8 cellular contexts compared by ENCODE assay signal in the genomic region with DNA sequence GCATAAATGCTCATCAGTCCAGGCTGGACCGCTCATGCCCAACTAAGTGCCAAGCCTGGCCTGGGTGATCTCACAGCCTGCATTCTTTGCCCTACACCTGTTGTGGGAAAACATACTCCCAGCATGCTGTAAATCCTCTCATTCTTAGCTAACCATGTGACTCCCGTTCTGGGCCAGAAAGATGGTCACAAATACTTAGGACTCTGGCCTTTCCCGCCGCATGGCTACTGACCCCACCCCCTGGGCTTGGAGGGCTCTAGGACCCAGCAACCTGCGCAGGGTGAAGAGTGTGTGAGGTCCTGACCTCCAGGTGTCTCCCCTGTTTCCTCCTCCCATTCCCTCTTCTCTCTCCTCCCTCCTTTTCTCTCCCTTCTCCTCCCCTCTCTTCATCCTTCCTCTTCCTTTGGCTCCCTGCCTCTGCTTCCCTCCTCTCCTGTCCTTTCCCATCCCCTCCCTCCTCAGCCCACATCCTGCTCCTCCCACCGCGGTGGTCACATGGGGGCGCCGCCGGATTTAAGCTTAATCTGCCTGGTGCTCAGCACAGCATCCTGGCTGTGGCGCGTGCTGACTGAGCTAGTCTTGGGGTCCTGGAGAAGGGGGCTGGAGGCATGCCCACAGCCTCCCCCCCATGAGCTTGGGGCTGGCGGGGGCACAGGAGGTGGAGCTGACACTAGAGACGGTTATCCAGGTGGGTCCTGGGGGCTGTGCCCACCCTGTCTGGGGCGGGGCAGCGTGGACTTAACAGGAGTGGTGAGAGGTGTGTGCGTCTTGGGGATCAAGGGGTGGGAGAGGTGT. TPM values are rescaled to one million over a fixed set of nuclear protein-coding genes. Genes with fewer than 3 reads are reported as not detected.
DNase-seq lines count a peak whose midpoint lies in the region; ATAC-seq and TF ChIP-seq lines count a peak whose summit lies in the region.

A gene with protein sequence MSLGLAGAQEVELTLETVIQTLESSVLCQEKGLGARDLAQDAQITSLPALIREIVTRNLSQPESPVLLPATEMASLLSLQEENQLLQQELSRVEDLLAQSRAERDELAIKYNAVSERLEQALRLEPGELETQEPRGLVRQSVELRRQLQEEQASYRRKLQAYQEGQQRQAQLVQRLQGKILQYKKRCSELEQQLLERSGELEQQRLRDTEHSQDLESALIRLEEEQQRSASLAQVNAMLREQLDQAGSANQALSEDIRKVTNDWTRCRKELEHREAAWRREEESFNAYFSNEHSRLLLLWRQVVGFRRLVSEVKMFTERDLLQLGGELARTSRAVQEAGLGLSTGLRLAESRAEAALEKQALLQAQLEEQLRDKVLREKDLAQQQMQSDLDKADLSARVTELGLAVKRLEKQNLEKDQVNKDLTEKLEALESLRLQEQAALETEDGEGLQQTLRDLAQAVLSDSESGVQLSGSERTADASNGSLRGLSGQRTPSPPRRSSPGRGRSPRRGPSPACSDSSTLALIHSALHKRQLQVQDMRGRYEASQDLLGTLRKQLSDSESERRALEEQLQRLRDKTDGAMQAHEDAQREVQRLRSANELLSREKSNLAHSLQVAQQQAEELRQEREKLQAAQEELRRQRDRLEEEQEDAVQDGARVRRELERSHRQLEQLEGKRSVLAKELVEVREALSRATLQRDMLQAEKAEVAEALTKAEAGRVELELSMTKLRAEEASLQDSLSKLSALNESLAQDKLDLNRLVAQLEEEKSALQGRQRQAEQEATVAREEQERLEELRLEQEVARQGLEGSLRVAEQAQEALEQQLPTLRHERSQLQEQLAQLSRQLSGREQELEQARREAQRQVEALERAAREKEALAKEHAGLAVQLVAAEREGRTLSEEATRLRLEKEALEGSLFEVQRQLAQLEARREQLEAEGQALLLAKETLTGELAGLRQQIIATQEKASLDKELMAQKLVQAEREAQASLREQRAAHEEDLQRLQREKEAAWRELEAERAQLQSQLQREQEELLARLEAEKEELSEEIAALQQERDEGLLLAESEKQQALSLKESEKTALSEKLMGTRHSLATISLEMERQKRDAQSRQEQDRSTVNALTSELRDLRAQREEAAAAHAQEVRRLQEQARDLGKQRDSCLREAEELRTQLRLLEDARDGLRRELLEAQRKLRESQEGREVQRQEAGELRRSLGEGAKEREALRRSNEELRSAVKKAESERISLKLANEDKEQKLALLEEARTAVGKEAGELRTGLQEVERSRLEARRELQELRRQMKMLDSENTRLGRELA (N-terminal part only) (plus strand): TSS at position 541 of the 795 bp plus-strand sequence. CDS start 88 bp downstream, at position 629.

- peak within 1 kb of the TSS; percentile 6 for H2AFZ ChIP-seq in mammary epithelial cell (ENCODE audit: low read depth, low read length)

- POLR2A ChIA-PET in activated CD4-positive, alpha-beta T cell treated with anti-CD3 and anti-CD28 coated beads for 36 hours (lab: Charles Lee), result no interaction called here

- DNase-seq in activated CD4-positive, alpha-beta T cell treated with anti-CD3 and anti-CD28 coated beads for 36 hours, result peak; percentile 76
- DNase-seq in activated CD4-positive, alpha-beta T cell treated with anti-CD3 and anti-CD28 coated beads, Interleukin-2, amount 50 U/mL, for 4 hours, result no peak
- DNase-seq in RPMI7951 (ENCODE audit: low read depth), result peak; percentile 13
- DNase-seq in mammary epithelial cell, result no peak
- DNase-seq in kidney glomerular epithelial cell (lab: John Stamatoyannopoulos, UW), result peak; percentile 33
- DNase-seq in stimulated activated naive B cell treated with anti-CD40 and anti-IgM and Interleukin-4, amounts not matched to agents 10 μg/mL and 1 μg/mL and 100 μg/mL, for 72 hours, result no peak
- DNase-seq in NCI-H1105 treated with DMSO at 0.1 percent for 48 hours (lab: John Stamatoyannopoulos, UW), result no peak
- DNase-seq in DMS153 (lab: John Stamatoyannopoulos, UW), result no peak

- H3K4me3 ChIP-seq in mammary epithelial cell (replicated peaks in 1 of 3; ENCODE audit: insufficient read depth in 1 of 3, low read depth in 2 of 3, low read length in 3 of 3), result no peak within 1 kb of the TSS

- peak within 1 kb of the TSS; percentile 74 for H3K27ac Mint-ChIP-seq in activated CD4-positive, alpha-beta T cell treated with anti-CD3 and anti-CD28 coated beads for 36 hours
- H3K27ac Mint-ChIP-seq in stimulated activated naive B cell treated with anti-CD40 and anti-IgM and Interleukin-4, amounts not matched to agents 10 μg/mL and 1 μg/mL and 100 μg/mL, for 72 hours, result peak within 1 kb of the TSS; percentile 73

- no peaks in the 10 kb centered on the region for H3K9me3 Mint-ChIP-seq in activated CD4-positive, alpha-beta T cell treated with anti-CD3 and anti-CD28 coated beads for 36 hours (ENCODE audit: low read depth)
- H3K9me3 Mint-ChIP-seq in stimulated activated naive B cell treated with anti-CD40 and anti-IgM and Interleukin-4, amounts not matched to agents 10 μg/mL and 1 μg/mL and 100 μg/mL, for 72 hours, result no peaks in the 10 kb centered on the region

- dilution Hi-C loops in mammary epithelial cell (cut with HindIII; ENCODE audit: low sequenced_read_pairs), result no loop called here

- 49% methylated on average over 16 of the region's 17 CpGs for WGBS in mammary epithelial cell (ENCODE audit: low coverage, missing lambda C conversion rate)

- intact Hi-C loops in activated CD4-positive, alpha-beta T cell treated with anti-CD3 and anti-CD28 coated beads for 36 hours (cut with DNase I, micrococcal nuclease), result no loop called here
- intact Hi-C loops in mammary epithelial cell (cut with micrococcal nuclease), result no loop called here

- peak; percentile 86 for ATAC-seq in activated CD4-positive, alpha-beta T cell treated with anti-CD3 and anti-CD28 coated beads for 36 hours
- ATAC-seq in stimulated activated naive B cell treated with anti-CD40 and anti-IgM and Interleukin-4, amounts not matched to agents 10 μg/mL and 1 μg/mL and 100 μg/mL, for 72 hours (replicated peaks), result peak; percentile 78 to 80

- H3K9ac ChIP-seq in mammary epithelial cell (ENCODE audit: insufficient read depth, low read length), result no peak within 1 kb of the TSS

- H3K27ac ChIP-seq in mammary epithelial cell (ENCODE audit: insufficient read depth, low read depth, low read length), result no peak within 1 kb of the TSS

- H3K9me3 ChIP-seq in mammary epithelial cell (replicated peaks; ENCODE audit: insufficient read depth, low read length), result no peaks in the 10 kb centered on the region

- in situ Hi-C loops in mammary epithelial cell (cut with MboI; ENCODE audit: low sequenced_read_pairs in 2 of 2), result no loop called here

- no peak for TF ChIP-seq CTCF in mammary epithelial cell (conservative IDR thresholded peaks at IDR 0.05 in 1 of 2, IDR thresholded peaks at IDR 0.05 in 1 of 2; ENCODE audit: extremely low read depth in 1 of 2, insufficient read depth in 1 of 2, low read depth in 1 of 2, low read length in 2 of 2)

- no peaks in the 10 kb centered on the region for H4K20me1 ChIP-seq in mammary epithelial cell (ENCODE audit: insufficient read depth, low read length)

- CTCF ChIA-PET in activated CD4-positive, alpha-beta T cell treated with anti-CD3 and anti-CD28 coated beads for 36 hours (lab: Charles Lee), result interaction anchor here (1.0 kb wide), 1 partner anchor 212 kb away, joined by 3 read pairs; no protein-coding TSS in a partner anchor
- CTCF ChIA-PET in mammary epithelial cell (lab: Charles Lee; ENCODE audit: low non-redundant PET), result interaction anchor here (0.6 kb wide), 1 partner anchor 300 kb away, joined by 3 read pairs; no protein-coding TSS in a partner anchor

- H3K36me3 Mint-ChIP-seq in activated CD4-positive, alpha-beta T cell treated with anti-CD3 and anti-CD28 coated beads for 36 hours (ENCODE audit: low read depth), result no peaks in the 10 kb centered on the region
- H3K36me3 Mint-ChIP-seq in stimulated activated naive B cell treated with anti-CD40 and anti-IgM and Interleukin-4, amounts not matched to agents 10 μg/mL and 1 μg/mL and 100 μg/mL, for 72 hours, result peaks cover 0 to 3% of the 10 kb centered on the region in 2 donors

- H3K27me3 ChIP-seq in mammary epithelial cell (ENCODE audit: insufficient read depth, low read length), result no peaks in the 10 kb centered on the region

- H3K4me3 Mint-ChIP-seq in activated CD4-positive, alpha-beta T cell treated with anti-CD3 and anti-CD28 coated beads for 36 hours, result peak within 1 kb of the TSS; percentile 61
- peak within 1 kb of the TSS; percentile 83 to 85 for H3K4me3 Mint-ChIP-seq in stimulated activated naive B cell treated with anti-CD40 and anti-IgM and Interleukin-4, amounts not matched to agents 10 μg/mL and 1 μg/mL and 100 μg/mL, for 72 hours

- H3K27me3 Mint-ChIP-seq in activated CD4-positive, alpha-beta T cell treated with anti-CD3 and anti-CD28 coated beads for 36 hours, result no peaks in the 10 kb centered on the region
- peaks cover 4 to 8% of the 10 kb centered on the region in 2 donors for H3K27me3 Mint-ChIP-seq in stimulated activated naive B cell treated with anti-CD40 and anti-IgM and Interleukin-4, amounts not matched to agents 10 μg/mL and 1 μg/mL and 100 μg/mL, for 72 hours

- no peaks in the 10 kb centered on the region for H3K79me2 ChIP-seq in mammary epithelial cell (ENCODE audit: insufficient read depth, low read length)

- peaks cover 16% of the 10 kb centered on the region for H3K4me1 Mint-ChIP-seq in activated CD4-positive, alpha-beta T cell treated with anti-CD3 and anti-CD28 coated beads for 36 hours
- peaks cover 23 to 27% of the 10 kb centered on the region in 2 donors for H3K4me1 Mint-ChIP-seq in stimulated activated naive B cell treated with anti-CD40 and anti-IgM and Interleukin-4, amounts not matched to agents 10 μg/mL and 1 μg/mL and 100 μg/mL, for 72 hours

- H3K4me1 ChIP-seq in mammary epithelial cell (ENCODE audit: insufficient read depth, low read length), result peaks cover 30% of the 10 kb centered on the region

- H3K36me3 ChIP-seq in mammary epithelial cell (ENCODE audit: insufficient read depth, low read length), result no peaks in the 10 kb centered on the region

- peak within 1 kb of the TSS; percentile 43 for H3K4me2 ChIP-seq in mammary epithelial cell (ENCODE audit: insufficient read depth, low read depth, low read length)

- BruUV-seq in mammary epithelial cell (replicated peaks; lab: Mats Ljungman, UMichigan), result no TSS peak

RNA-seq across cellular contexts. Expression of the gene that starts here (rescaled TPM):
- total RNA-seq in activated CD4-positive, alpha-beta T cell treated with anti-CD3 and anti-CD28 coated beads for 36 hours, result 10 to 100 TPM; 18.4 to 25.7 TPM
- total RNA-seq in RPMI7951 (2014; rRNA removed; shearing (Covaris generic)), result 5.4 and 5.6 TPM in 2 replicates
- 10 to 100 TPM in 1 of 2 donors, 1 to 10 TPM in 1; 7.2 to 16.4 TPM for total RNA-seq in mammary epithelial cell
- 4.6 TPM for polyA plus RNA-seq in mammary epithelial cell
- polyA minus RNA-seq in mammary epithelial cell, result 0.83 TPM

Comparison
In these comparisons a context has a peak if more than half of its experiments do, and no peak if none do; other contexts are left out.
1. DNase-seq: peak in activated CD4-positive, alpha-beta T cell treated with anti-CD3 and anti-CD28 coated beads for 36 hours (single experiment), RPMI7951 (single experiment) and kidney glomerular epithelial cell (single experiment); none in activated CD4-positive, alpha-beta T cell treated with anti-CD3 and anti-CD28 coated beads, Interleukin-2, amount 50 U/mL, for 4 hours (0 of 2), mammary epithelial cell (single experiment), stimulated activated naive B cell treated with anti-CD40 and anti-IgM and Interleukin-4, amounts not matched to agents 10 μg/mL and 1 μg/mL and 100 μg/mL, for 72 hours (single experiment), NCI-H1105 treated with DMSO at 0.1 percent for 48 hours (single experiment) and DMS153 (single experiment).